In the genomic region with DNA sequence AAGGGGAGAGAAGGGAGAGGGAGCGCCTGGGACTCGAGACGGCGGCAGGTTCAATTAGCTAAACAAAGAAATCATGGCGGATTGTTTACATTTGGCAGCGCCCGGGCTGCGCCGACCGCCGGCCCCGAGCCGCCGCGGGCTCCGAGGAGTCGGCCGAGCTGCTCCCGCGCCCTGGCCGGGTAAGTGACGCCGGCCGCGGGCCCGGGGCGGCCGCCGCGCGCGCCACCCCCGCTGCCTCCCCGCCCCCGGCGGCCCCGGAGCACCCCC, we compare ENCODE assay signal across 9 cellular contexts.
DNase-seq lines count a peak whose midpoint lies in the region; ATAC-seq, FAIRE-seq and TF ChIP-seq lines count a peak whose summit lies in the region.
"Had no signal": no experiment of that assay in that cellular context is flagged by ENCODE, and none has a peak within 500 bp of the region (broad histone marks: within the 10 kb centered on the region; RNA-seq: fewer than 3 reads in every experiment).

No MANE protein-coding gene starts in this region.

- no peak for TF ChIP-seq RAD21 in HepG2 (CRISPR knock-in tag; IDR thresholded peaks at IDR 0.05)

- peak overlapping the region; percentile 29 for H3K4me3 ChIP-seq in NB4 (ENCODE audit: low read depth, low read length)
- H3K4me3 ChIP-seq in HepG2 (replicated peaks in 1 of 3; ENCODE audit: insufficient read depth in 1 of 3, low read depth in 2 of 3, low read length in 3 of 3), result peak overlapping the region; percentile 47 to 58 (median 55)
- peak overlapping the region; percentile 46 for H3K4me3 ChIP-seq in vagina

- TF ChIP-seq POLR2A in NB4 (IDR thresholded peaks at IDR 0.05; ENCODE audit: extremely low read depth, insufficient read length), result no peak
- no peak for TF ChIP-seq POLR2A in HepG2 (IDR thresholded peaks at IDR 0.05; ENCODE audit: insufficient read depth in 1 of 2, low read depth in 2 of 2, low read length in 2 of 2)
- TF ChIP-seq POLR2A in vagina (IDR thresholded peaks at IDR 0.05), result no peak

- no peak overlapping the region for H3K27ac ChIP-seq in HepG2 (ENCODE audit: extremely low read length, insufficient read depth, low read length)
- no peak overlapping the region for H3K27ac ChIP-seq in vagina

- H4K20me1 ChIP-seq in HepG2 (ENCODE audit: insufficient read depth, low read length), result no peaks in the 10 kb centered on the region

- H3K4me1 Mint-ChIP-seq in activated naive CD8-positive, alpha-beta T cell (ENCODE audit: low read depth), result peaks cover 10% of the 10 kb centered on the region

- CTCF ChIA-PET in HepG2 (lab: Yijun Ruan, JAX; ENCODE audit: low intra/inter-chr PET ratio, low total read pairs), result no interaction called here

- H3K9me3 ChIP-seq in HepG2 (ENCODE audit: low read length) (no peaks in the 10 kb centered on the region), vagina (no peaks in the 10 kb centered on the region)

- no peaks in the 10 kb centered on the region for H3K79me2 ChIP-seq in HepG2 (ENCODE audit: insufficient read depth, low read length)

- no peak overlapping the region for H3K27ac Mint-ChIP-seq in activated naive CD8-positive, alpha-beta T cell
- H3K27ac Mint-ChIP-seq: activated naive CD4-positive, alpha-beta T cell treated with anti-CD3 and anti-CD28 coated beads, Interleukin-2, amount 50 U/mL, for 72 hours had no signal

- H3K9me3 Mint-ChIP-seq in activated naive CD8-positive, alpha-beta T cell (ENCODE audit: low read depth), result no peaks in the 10 kb centered on the region
- H3K9me3 Mint-ChIP-seq: activated naive CD4-positive, alpha-beta T cell treated with anti-CD3 and anti-CD28 coated beads, Interleukin-2, amount 50 U/mL, for 72 hours had no signal

- H3K27me3 ChIP-seq in HepG2 (ENCODE audit: control insufficient read depth in 1 of 2, insufficient read depth in 2 of 2, low read length in 2 of 2), result peaks cover 0 to 28% of the 10 kb centered on the region in 2 experiments; a peak in 4 of 5 replicates
- no peaks in the 10 kb centered on the region for H3K27me3 ChIP-seq in vagina

- no peak for TF ChIP-seq EP300 in HepG2 (IDR thresholded peaks at IDR 0.05; ENCODE audit: low read depth in 2 of 2, low read length in 2 of 2)
- TF ChIP-seq EP300 in HepG2 (CRISPR knock-in tag; IDR thresholded peaks at IDR 0.05; ENCODE audit: borderline replicate concordance), result no peak

- H3K27me3 Mint-ChIP-seq in activated naive CD8-positive, alpha-beta T cell, result peaks cover 27% of the 10 kb centered on the region

- no peaks in the 10 kb centered on the region for H3K36me3 Mint-ChIP-seq in activated naive CD8-positive, alpha-beta T cell

- H3K9ac ChIP-seq in HepG2 (ENCODE audit: insufficient read depth, low read depth, low read length), result no peak overlapping the region

- TF ChIP-seq CTCF in NB4 (IDR thresholded peaks at IDR 0.05; ENCODE audit: low read depth, low read length), result no peak
- TF ChIP-seq CTCF in HepG2 (CRISPR knock-in tag; IDR thresholded peaks at IDR 0.05), result no peak
- no peak for TF ChIP-seq CTCF in vagina (IDR thresholded peaks at IDR 0.05)

- WGBS in HepG2 (ENCODE audit: low lambda C conversion rate), result under 1% methylated on average over 21 of the region's 37 CpGs

- peak overlapping the region; percentile 79 for H3K4me2 ChIP-seq in HepG2 (ENCODE audit: low read depth, low read length)

- no peaks in the 10 kb centered on the region for H3K36me3 ChIP-seq in HepG2 (replicated peaks in 1 of 2; ENCODE audit: control insufficient read depth in 1 of 2, insufficient read depth in 2 of 2, low read length in 2 of 2)
- no peaks in the 10 kb centered on the region for H3K36me3 ChIP-seq in vagina

- POLR2A ChIA-PET in HepG2 (lab: Yijun Ruan, JAX), result no interaction called here

- in situ Hi-C loops in HepG2 (cut with HindIII; ENCODE audit: extremely low pct_ligation_motif_present, low pct_unique_long_range_greater_than_20kb), result no loop called here

- H2AFZ ChIP-seq in HepG2 (ENCODE audit: low read length), result no peak overlapping the region

- peak overlapping the region; percentile 58 for H3K4me3 Mint-ChIP-seq in activated naive CD8-positive, alpha-beta T cell

- BruUV-seq in HepG2 (replicated peaks; lab: Mats Ljungman, UMichigan), result no TSS peak

- DNase-seq in Right ventricle myocardium inferior (ENCODE audit: missing footprints) (peak; percentile 31), left ventricle myocardium superior (no peak), NB4 (ENCODE audit: low read depth) (peak; percentile 11), HepG2 (ENCODE audit: low spot score) (no peak), vagina (ENCODE audit: extremely low spot score in 2 of 2) (no peak), T-helper 1 cell (no peak)
- DNase-seq in effector CD4-positive, alpha-beta T cell, result no peak

- peaks cover 9% of the 10 kb centered on the region for H3K4me1 ChIP-seq in HepG2 (ENCODE audit: insufficient read depth, low read length)
- peaks cover 21% of the 10 kb centered on the region for H3K4me1 ChIP-seq in vagina

- ATAC-seq in Right ventricle myocardium inferior (no peak), left ventricle myocardium superior (no peak), HepG2 (peak; percentile 77)

- FAIRE-seq in HepG2 (lab: Jason Lieb, UNC), result no peak

- intact Hi-C loops in Right ventricle myocardium inferior (cut with DNase I), result no loop called here
- intact Hi-C loops in left ventricle myocardium superior (cut with micrococcal nuclease), result no loop called here
- intact Hi-C loops in HepG2 (cut with micrococcal nuclease; ENCODE audit: unreplicated experiment), result no loop called here
- intact Hi-C loops in vagina (cut with DNase I), result no loop called here

TF ChIP-seq in HepG2, 621 proteins besides CTCF, POLR2A, EP300 and RAD21:
- TF ChIP-seq POLR2AphosphoS5 (IDR thresholded peaks at IDR 0.05; ENCODE audit: low read depth, low read length) (no peak), KLF11 (CRISPR knock-in tag; IDR thresholded peaks at IDR 0.05) (no peak), ZNF609 (CRISPR knock-in tag; IDR thresholded peaks at IDR 0.05; ENCODE audit: borderline replicate concordance) (no peak), YY1 (IDR thresholded peaks at IDR 0.05; ENCODE audit: insufficient read depth, insufficient replicate concordance, low read depth, low read length) (peak; percentile 50), CEBPG (CRISPR knock-in tag; IDR thresholded peaks at IDR 0.05) (no peak), FOXJ3 (CRISPR knock-in tag; IDR thresholded peaks at IDR 0.05; ENCODE audit: borderline replicate concordance) (no peak)
- TF ChIP-seq, protein P1, sequence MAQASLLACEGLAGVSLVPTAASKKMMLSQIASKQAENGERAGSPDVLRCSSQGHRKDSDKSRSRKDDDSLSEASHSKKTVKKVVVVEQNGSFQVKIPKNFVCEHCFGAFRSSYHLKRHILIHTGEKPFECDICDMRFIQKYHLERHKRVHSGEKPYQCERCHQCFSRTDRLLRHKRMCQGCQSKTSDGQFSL (CRISPR knock-in tag; IDR thresholded peaks at IDR 0.05), result no peak
TF ChIP-seq in HepG2: peak in this region for 1.

Comparison
In these comparisons a context has a peak if more than half of its experiments do, and no peak if none do; other contexts are left out.
1. DNase-seq: peak in Right ventricle myocardium inferior (single experiment) and NB4 (single experiment); none in left ventricle myocardium superior (single experiment), HepG2 (single experiment), vagina (0 of 2), effector CD4-positive, alpha-beta T cell (single experiment) and T-helper 1 cell (0 of 5).
2. Peak in every context shown above with its lines, with median percentiles within 50 percentile points of each other: H3K4me3 ChIP-seq.